ENCODE assay signal across 21 cellular contexts in genomic region chr13:46286972-46287371, GRCh38.
"Had no signal": no experiment of that assay in that cellular context is flagged by ENCODE, and none has a peak within 500 bp of the region (broad histone marks: within the 10 kb centered on the region; RNA-seq: fewer than 3 reads in every experiment).

No MANE protein-coding gene starts in this region.

- H3K4me3 ChIP-seq: heart right ventricle, left lung, mucosa of descending colon, prostate gland, right atrium auricular region, stomach, thyroid gland, vagina had no signal

- H3K27ac ChIP-seq: heart right ventricle, left lung, prostate gland, right atrium auricular region, stomach, thyroid gland, vagina had no signal

- DNase-seq: cortex of kidney; effector memory CD8-positive, alpha-beta T cell; heart right ventricle; hippocampal formation; left cardiac atrium; left lung; mammary epithelial cell; mucosa of descending colon; naive B cell; stimulated activated CD4-positive, alpha-beta T cell treated with anti-CD3 and anti-CD28 coated beads, Interleukin-2, amount 100 ng/mL, for 24 hours; stimulated activated CD4-positive, alpha-beta T cell treated with anti-CD3 and anti-CD28 coated beads, Interleukin-4, amount 100 ng/mL, for 24 hours; stimulated activated naive CD4-positive, alpha-beta T cell treated with Interleukin-2 at 50 U/mL for 16 hours; stomach; thyroid gland; trophoblast cell had no signal

- H3K9me3 ChIP-seq: heart right ventricle, left lung, mucosa of descending colon, prostate gland, right atrium auricular region, stomach, thyroid gland, vagina had no signal

- H3K36me3 ChIP-seq: heart right ventricle, left lung, prostate gland, right atrium auricular region, stomach, thyroid gland, vagina had no signal

- H3K4me1 ChIP-seq: heart right ventricle, prostate gland, right atrium auricular region, stomach, thyroid gland, vagina had no signal

- H3K27me3 ChIP-seq: left lung, right atrium auricular region, stomach, thyroid gland, vagina had no signal

- ATAC-seq: effector memory CD8-positive, alpha-beta T cell; heart right ventricle; left cardiac atrium; left lung; mucosa of descending colon; natural killer cell treated with Interleukin-12 subunit alpha and Interleukin-12 subunit beta and Interleukin-15 and Interleukin-18, amount 100 ng/mL, for 72 hours; sciatic nerve; stimulated activated effector memory CD8-positive, alpha-beta T cell treated with anti-CD3 and anti-CD28 coated beads, Interleukin-12 subunit alpha, Interleukin-12 subunit beta, amount 100 ng/mL, for 72 hours had no signal
